Comparison of ENCODE assay signal across 16 cellular contexts in genomic region chr9:19145881-19146280, GRCh38. TPM values are rescaled to one million over a fixed set of nuclear protein-coding genes. Genes with fewer than 3 reads are reported as not detected.
DNase-seq lines count a peak whose midpoint lies in the region; ATAC-seq, FAIRE-seq and TF ChIP-seq lines count a peak whose summit lies in the region.
"Had no signal": no experiment of that assay in that cellular context is flagged by ENCODE, and none has a peak within 500 bp of the region (broad histone marks: within the 10 kb centered on the region; RNA-seq: fewer than 3 reads in every experiment).

No MANE protein-coding gene starts in this region.

- CTCF ChIA-PET in HepG2 (lab: Yijun Ruan, JAX; ENCODE audit: low intra/inter-chr PET ratio, low total read pairs) (no interaction called here), GM12878 (lab: Yijun Ruan, JAX) (no interaction called here)

- no peak for FAIRE-seq in HepG2 (lab: Jason Lieb, UNC)
- FAIRE-seq in GM12878 (lab: Jason Lieb, UNC) = no peak
- FAIRE-seq: A549, GM12892 had no signal

- H3K27ac ChIP-seq in liver (ENCODE audit: low read depth in 1 of 2, low read length in 2 of 2) (peak overlapping the region; percentile 45 to 92), HepG2 (ENCODE audit: extremely low read length, insufficient read depth, low read length) (no peak overlapping the region), GM12878 (ENCODE audit: control insufficient read depth, insufficient read depth) (no peak overlapping the region), subcutaneous abdominal adipose tissue (ENCODE audit: low read depth, low read length) (peak overlapping the region; percentile 84)
- H3K27ac ChIP-seq: A549, C4-2B had no signal

- RAD21 ChIA-PET in GM12878 (lab: Charles Lee; ENCODE audit: unreplicated experiment) = no interaction called here

- no peaks in the 10 kb centered on the region for H3K79me2 ChIP-seq in HepG2 (ENCODE audit: insufficient read depth, low read length)
- H3K79me2 ChIP-seq in GM12878 (ENCODE audit: control insufficient read depth, insufficient read depth, low read length) = no peaks in the 10 kb centered on the region

- WGBS in liver = 67% methylated on average over 5 of the region's 5 CpGs
- 68% methylated on average over 5 of the region's 5 CpGs for WGBS in HepG2 (ENCODE audit: low lambda C conversion rate)
- WGBS in GM12878 (ENCODE audit: insufficient coverage, insufficient replicate concordance, low lambda C conversion rate, missing lambda C conversion rate) = 55% methylated on average over 5 of the region's 5 CpGs

- H3K4me1 ChIP-seq in liver (ENCODE audit: control insufficient read depth in 4 of 4, insufficient read depth in 4 of 4, low read length in 3 of 4) = peaks cover 5 to 63% (median 23%) of the 10 kb centered on the region in 4 donors
- H3K4me1 ChIP-seq in HepG2 (ENCODE audit: insufficient read depth, low read length) = peaks cover 82% of the 10 kb centered on the region
- H3K4me1 ChIP-seq in GM12878 (ENCODE audit: control insufficient read depth, insufficient read depth, low read length) = no peaks in the 10 kb centered on the region
- H3K4me1 ChIP-seq in subcutaneous abdominal adipose tissue (ENCODE audit: control insufficient read depth in 5 of 5, insufficient read depth in 5 of 5, low read length in 5 of 5) = peaks cover 2 to 32% (median 12%) of the 10 kb centered on the region in 5 donors
- H3K4me1 ChIP-seq: BE2C had no signal

- SMC1A ChIA-PET in GM12878 (lab: Charles Lee; ENCODE audit: uncharacterized antibody, unreplicated experiment) = no interaction called here

- BruUV-seq in HepG2 (replicated peaks; lab: Mats Ljungman, UMichigan) (no TSS peak), GM12878 (replicated peaks; lab: Mats Ljungman, UMichigan) (no TSS peak)

- intact Hi-C loops in HepG2 (cut with micrococcal nuclease; ENCODE audit: unreplicated experiment) (no loop called here), GM12878 (cut with micrococcal nuclease; ENCODE audit: unreplicated experiment) (no loop called here)

- DNase-seq in HepG2 (ENCODE audit: low spot score) (no peak), NB4 (ENCODE audit: low read depth) (peak; percentile 55), GM12878 (ENCODE audit: low read depth, low spot score) (no peak), inferior parietal cortex (ENCODE audit: extremely low spot score) (no peak), NCI-H526 (lab: John Stamatoyannopoulos, UW) (no peak)
- no peak for DNase-seq in activated CD4-positive, alpha-beta T cell treated with anti-CD3 and anti-CD28 coated beads for 1 hour
- DNase-seq: BE2C; CD4-positive, alpha-beta memory T cell; DMS79; H7 had no signal

- H3K36me3 ChIP-seq in liver (ENCODE audit: control insufficient read depth in 4 of 4, insufficient read depth in 3 of 4, low read depth in 1 of 4, low read length in 3 of 4) (no peaks in the 10 kb centered on the region), HepG2 (replicated peaks in 1 of 2; ENCODE audit: control insufficient read depth in 1 of 2, insufficient read depth in 2 of 2, low read length in 2 of 2) (no peaks in the 10 kb centered on the region), GM12878 (ENCODE audit: control insufficient read depth in 2 of 2, insufficient read depth in 2 of 2, low read length in 1 of 2) (no peaks in the 10 kb centered on the region), subcutaneous abdominal adipose tissue (ENCODE audit: control insufficient read depth in 5 of 5, insufficient read depth in 5 of 5, low read length in 5 of 5) (no peaks in the 10 kb centered on the region)
- H3K36me3 ChIP-seq: BE2C had no signal

- no peaks in the 10 kb centered on the region for H3K9me3 ChIP-seq in liver (ENCODE audit: control insufficient read depth in 4 of 4, low read length in 3 of 4)
- H3K9me3 ChIP-seq in HepG2 (ENCODE audit: low read length) = no peaks in the 10 kb centered on the region
- no peaks in the 10 kb centered on the region for H3K9me3 ChIP-seq in GM12878 (replicated peaks; ENCODE audit: control insufficient read depth, insufficient read depth, low read length)
- H3K9me3 ChIP-seq in subcutaneous abdominal adipose tissue (ENCODE audit: control insufficient read depth in 5 of 5, low read length in 5 of 5) = no peaks in the 10 kb centered on the region
- H3K9me3 ChIP-seq: A549, BE2C had no signal

- ATAC-seq in HepG2 (no peak), GM12878 (0 out of 3 replicates have a peak, but pooled peaks have one; percentile 21)
- ATAC-seq: A549, GM23338 had no signal

- in situ Hi-C loops in HepG2 (cut with HindIII; ENCODE audit: extremely low pct_ligation_motif_present, low pct_unique_long_range_greater_than_20kb) (no loop called here), GM12878 (cut with MboI) (no loop called here)

- H2AFZ ChIP-seq in HepG2 (ENCODE audit: low read length) (no peak overlapping the region), GM12878 (ENCODE audit: control insufficient read depth, low read depth, low read length) (no peak overlapping the region)
- H2AFZ ChIP-seq: GM23338 had no signal

- TF ChIP-seq EP300 in HepG2 (IDR thresholded peaks at IDR 0.05; ENCODE audit: low read depth in 2 of 2, low read length in 2 of 2) (no peak), HepG2 (CRISPR knock-in tag; IDR thresholded peaks at IDR 0.05; ENCODE audit: borderline replicate concordance) (no peak), GM12878 (IDR thresholded peaks at IDR 0.05; ENCODE audit: borderline replicate concordance in 1 of 2, control insufficient read depth in 1 of 2, low read depth in 2 of 2, low read length in 2 of 2) (no peak)

- TF ChIP-seq RAD21 in liver (IDR thresholded peaks at IDR 0.05) (no peak), HepG2 (CRISPR knock-in tag; IDR thresholded peaks at IDR 0.05) (no peak), GM12878 (IDR thresholded peaks at IDR 0.05; ENCODE audit: insufficient read depth, low read depth, low read length) (no peak)

- TF ChIP-seq POLR2A in HepG2 (IDR thresholded peaks at IDR 0.05; ENCODE audit: insufficient read depth in 1 of 2, low read depth in 2 of 2, low read length in 2 of 2) (no peak), NB4 (IDR thresholded peaks at IDR 0.05; ENCODE audit: extremely low read depth, insufficient read length) (no peak), GM12878 (IDR thresholded peaks at IDR 0.05; ENCODE audit: low read depth, low read length) (no peak)

- no peaks in the 10 kb centered on the region for H3K27me3 ChIP-seq in liver (ENCODE audit: control insufficient read depth in 4 of 4, insufficient read depth in 4 of 4, low read length in 3 of 4)
- no peaks in the 10 kb centered on the region for H3K27me3 ChIP-seq in HepG2 (ENCODE audit: control insufficient read depth in 1 of 2, insufficient read depth in 2 of 2, low read length in 2 of 2)
- no peaks in the 10 kb centered on the region for H3K27me3 ChIP-seq in GM12878 (replicated peaks in 1 of 2; ENCODE audit: control insufficient read depth in 2 of 2, insufficient read depth in 2 of 2, low read length in 1 of 2)
- no peaks in the 10 kb centered on the region for H3K27me3 ChIP-seq in subcutaneous abdominal adipose tissue (ENCODE audit: control insufficient read depth in 5 of 5, insufficient read depth in 4 of 5, low read length in 5 of 5)
- H3K27me3 ChIP-seq: BE2C had no signal

- no peaks in the 10 kb centered on the region for H4K20me1 ChIP-seq in HepG2 (ENCODE audit: insufficient read depth, low read length)
- no peaks in the 10 kb centered on the region for H4K20me1 ChIP-seq in GM12878 (ENCODE audit: control insufficient read depth, insufficient read depth)

- H3K4me3 ChIP-seq in liver (ENCODE audit: low read depth in 1 of 3, low read length in 3 of 3) (no peak overlapping the region), HepG2 (replicated peaks in 1 of 3; ENCODE audit: insufficient read depth in 1 of 3, low read depth in 2 of 3, low read length in 3 of 3) (no peak overlapping the region), NB4 (ENCODE audit: low read depth, low read length) (no peak overlapping the region), GM12878 (no peak overlapping the region), subcutaneous abdominal adipose tissue (ENCODE audit: low read depth in 1 of 5, low read length in 5 of 5) (no peak overlapping the region)
- H3K4me3 ChIP-seq: A549, GM23338 had no signal

- TF ChIP-seq CTCF in liver (IDR thresholded peaks at IDR 0.05; ENCODE audit: low read depth, low read length, missing input control) (no peak), HepG2 (CRISPR knock-in tag; IDR thresholded peaks at IDR 0.05) (no peak), NB4 (IDR thresholded peaks at IDR 0.05; ENCODE audit: low read depth, low read length) (no peak), GM12878 (IDR thresholded peaks at IDR 0.05 in 2 of 3, conservative IDR thresholded peaks at IDR 0.05 in 1 of 3; ENCODE audit: control insufficient read depth in 2 of 3, extremely low read depth in 1 of 3, insufficient read depth in 1 of 3, low read depth in 3 of 3, low read length in 3 of 3) (no peak)

- no peak overlapping the region for H3K4me2 ChIP-seq in HepG2 (ENCODE audit: low read depth, low read length)
- no peak overlapping the region for H3K4me2 ChIP-seq in GM12878 (ENCODE audit: control insufficient read depth, insufficient read depth)
- H3K4me2 ChIP-seq: A549, GM23338 had no signal

- H3K9ac ChIP-seq in liver (ENCODE audit: low read depth in 1 of 2, low read length in 2 of 2) = no peak overlapping the region
- H3K9ac ChIP-seq in HepG2 (ENCODE audit: insufficient read depth, low read depth, low read length) = no peak overlapping the region; the same call in 1 of the 2 replicates
- H3K9ac ChIP-seq in GM12878 (ENCODE audit: control insufficient read depth, insufficient read depth, low read length) = no peak overlapping the region
- no peak overlapping the region for H3K9ac ChIP-seq in subcutaneous abdominal adipose tissue (ENCODE audit: low read length in 5 of 5)

- POLR2A ChIA-PET in HepG2 (lab: Yijun Ruan, JAX) (no interaction called here), GM12878 (lab: Charles Lee) (no interaction called here)

RNA-seq across cellular contexts. Expression of gene PLIN2, which starts 18.6 kb away (rescaled TPM):
- 100 to 1,000 TPM in 1 of 2 donors, 10 to 100 TPM in 1; 72.7 to 688 TPM for total RNA-seq in liver
- polyA plus RNA-seq in liver = 100 to 1,000 TPM; 344 to 513 TPM
- 173 and 246 TPM in 2 replicates for total RNA-seq in HepG2 (2016; rRNA removed; fragmentation: Illumina TruSeq; extraction: Trizol)
- total RNA-seq in HepG2 (2016; cell fraction: cytosol; rRNA removed; fragmentation: Illumina TruSeq; extraction: Trizol; ENCODE audit: low read depth) = 50.1 and 56.5 TPM in 2 replicates
- total RNA-seq in HepG2 (2016; cell fraction: insoluble cytoplasmic fraction; rRNA removed; fragmentation: Illumina TruSeq; extraction: Trizol) = 166 and 239 TPM in 2 replicates
- total RNA-seq in HepG2 (2016; cell fraction: membrane; rRNA removed; fragmentation: Illumina TruSeq; extraction: Trizol) = 84.9 and 96.5 TPM in 2 replicates
- total RNA-seq in HepG2 (2016; cell fraction: nucleus; rRNA removed; fragmentation: Illumina TruSeq; extraction: Trizol) = 91.2 and 93.1 TPM in 2 replicates
- 822 and 951 TPM in 2 replicates for polyA plus RNA-seq in HepG2 (2011; rRNA removed)
- polyA plus RNA-seq in HepG2 (2011; cell fraction: cytosol; rRNA removed) = 1,188 and 1,378 TPM in 2 replicates
- 444 and 605 TPM in 2 replicates for polyA plus RNA-seq in HepG2 (2011; cell fraction: nucleus; rRNA removed)
- polyA plus RNA-seq in HepG2 (2012) = 656 and 669 TPM in 2 replicates
- polyA plus RNA-seq in HepG2 (2016; cell fraction: cytosol; fragmentation: Illumina TruSeq; extraction: Trizol; ENCODE audit: low read depth) = 43.1 and 46.9 TPM in 2 replicates
- polyA plus RNA-seq in HepG2 (2016; cell fraction: insoluble cytoplasmic fraction; fragmentation: Illumina TruSeq; extraction: Trizol; ENCODE audit: low read depth) = 237 and 238 TPM in 2 replicates
- polyA plus RNA-seq in HepG2 (2016; cell fraction: membrane; fragmentation: Illumina TruSeq; extraction: Trizol; ENCODE audit: low read depth) = 58.7 and 59.1 TPM in 2 replicates
- 110 and 124 TPM in 2 replicates for polyA plus RNA-seq in HepG2 (2016; cell fraction: nucleus; fragmentation: Illumina TruSeq; extraction: Trizol; ENCODE audit: insufficient read depth, low read depth)
- polyA minus RNA-seq in HepG2 (2011; rRNA and poly(A)+ RNA removed; ENCODE audit: low replicate concordance) = 19.7 and 3,602 TPM in 2 replicates
- 634 and 723 TPM in 2 replicates for polyA minus RNA-seq in HepG2 (2011; cell fraction: cytosol; rRNA and poly(A)+ RNA removed)
- polyA minus RNA-seq in HepG2 (2011; cell fraction: nucleus; rRNA and poly(A)+ RNA removed) = 230 and 413 TPM in 2 replicates
- total RNA-seq in GM12878 (2013; cell fraction: nucleolus; rRNA removed) = 110 and 112 TPM in 2 replicates
- total RNA-seq in GM12878 (2014; rRNA removed) = 37.8 and 39.1 TPM in 2 replicates
- total RNA-seq in GM12878 (2014; rRNA removed; fragmentation: Illumina TruSeq; extraction: Trizol) = 39.3 and 40.0 TPM in 2 replicates
- 33.4 and 34.8 TPM in 2 replicates for total RNA-seq in GM12878 (2021)
- 46.4 TPM for polyA plus RNA-seq in GM12878 (2011; ENCODE audit: low read depth)
- 103 and 112 TPM in 2 replicates for polyA plus RNA-seq in GM12878 (2011; rRNA removed)
- 125 and 147 TPM in 2 replicates for polyA plus RNA-seq in GM12878 (2011; cell fraction: cytosol; rRNA removed)
- 53.3 and 64.9 TPM in 2 replicates for polyA plus RNA-seq in GM12878 (2011; cell fraction: nucleus; rRNA removed)
- 49.1 and 54.8 TPM in 2 replicates for polyA plus RNA-seq in GM12878 (2012)
- 43.4 and 52.9 TPM in 2 replicates for polyA plus RNA-seq in GM12878 (2014; fragmentation: Illumina TruSeq; extraction: Trizol)
- 10 to 100 TPM; 48.4 to 52.7 TPM for polyA plus RNA-seq in GM12878 (2014; fragmentation: Nextera tagmentation; extraction: Ambion mirVana)
- 31.2 and 34.8 TPM in 2 replicates for polyA plus RNA-seq in GM12878 (2014; rRNA removed)
- polyA plus RNA-seq in GM12878 (2016; fragmentation: Nextera tagmentation; extraction: Ambion mirVana) = 10 to 100 TPM; 45.5 to 46.8 TPM
- 212 and 253 TPM in 2 replicates for polyA minus RNA-seq in GM12878 (2011; rRNA and poly(A)+ RNA removed)
- 35.3 and 35.7 TPM in 2 replicates for polyA minus RNA-seq in GM12878 (2011; cell fraction: cytosol; rRNA and poly(A)+ RNA removed)
- polyA minus RNA-seq in GM12878 (2011; cell fraction: nucleus; rRNA and poly(A)+ RNA removed) = 42.0 and 47.9 TPM in 2 replicates

RNA-seq across cellular contexts. Expression of gene HAUS6, which starts 43.2 kb away (rescaled TPM):
- total RNA-seq in liver = 10 to 100 TPM in 1 of 2 donors, 1 to 10 TPM in 1; 7.0 to 10.1 TPM
- polyA plus RNA-seq in liver = 1 to 10 TPM; 1.9 to 4.2 TPM
- 31.1 and 51.3 TPM in 2 replicates for total RNA-seq in HepG2 (2016; rRNA removed; fragmentation: Illumina TruSeq; extraction: Trizol)
- total RNA-seq in HepG2 (2016; cell fraction: cytosol; rRNA removed; fragmentation: Illumina TruSeq; extraction: Trizol; ENCODE audit: low read depth) = 8.8 and 9.4 TPM in 2 replicates
- 28.3 and 49.0 TPM in 2 replicates for total RNA-seq in HepG2 (2016; cell fraction: insoluble cytoplasmic fraction; rRNA removed; fragmentation: Illumina TruSeq; extraction: Trizol)
- total RNA-seq in HepG2 (2016; cell fraction: membrane; rRNA removed; fragmentation: Illumina TruSeq; extraction: Trizol) = 13.2 and 16.4 TPM in 2 replicates
- total RNA-seq in HepG2 (2016; cell fraction: nucleus; rRNA removed; fragmentation: Illumina TruSeq; extraction: Trizol) = 28.7 and 30.6 TPM in 2 replicates
- 6.2 and 9.8 TPM in 2 replicates for polyA plus RNA-seq in HepG2 (2011; rRNA removed)
- polyA plus RNA-seq in HepG2 (2011; cell fraction: cytosol; rRNA removed) = 3.9 and 4.5 TPM in 2 replicates
- 5.5 and 6.2 TPM in 2 replicates for polyA plus RNA-seq in HepG2 (2011; cell fraction: nucleus; rRNA removed)
- polyA plus RNA-seq in HepG2 (2012) = 8.1 and 13.3 TPM in 2 replicates
- 0.77 and 1.1 TPM in 2 replicates for polyA plus RNA-seq in HepG2 (2016; cell fraction: cytosol; fragmentation: Illumina TruSeq; extraction: Trizol; ENCODE audit: low read depth)
- 25.0 and 27.9 TPM in 2 replicates for polyA plus RNA-seq in HepG2 (2016; cell fraction: insoluble cytoplasmic fraction; fragmentation: Illumina TruSeq; extraction: Trizol; ENCODE audit: low read depth)
- 3.1 and 3.4 TPM in 2 replicates for polyA plus RNA-seq in HepG2 (2016; cell fraction: membrane; fragmentation: Illumina TruSeq; extraction: Trizol; ENCODE audit: low read depth)
- 36.4 and 41.0 TPM in 2 replicates for polyA plus RNA-seq in HepG2 (2016; cell fraction: nucleus; fragmentation: Illumina TruSeq; extraction: Trizol; ENCODE audit: insufficient read depth, low read depth)
- polyA minus RNA-seq in HepG2 (2011; rRNA and poly(A)+ RNA removed; ENCODE audit: low replicate concordance) = 10.4 and 16.3 TPM in 2 replicates
- 9.9 and 12.0 TPM in 2 replicates for polyA minus RNA-seq in HepG2 (2011; cell fraction: cytosol; rRNA and poly(A)+ RNA removed)
- polyA minus RNA-seq in HepG2 (2011; cell fraction: nucleus; rRNA and poly(A)+ RNA removed) = 21.0 and 21.8 TPM in 2 replicates
- 33.5 and 34.2 TPM in 2 replicates for total RNA-seq in GM12878 (2013; cell fraction: nucleolus; rRNA removed)
- total RNA-seq in GM12878 (2014; rRNA removed) = 17.1 and 22.3 TPM in 2 replicates
- total RNA-seq in GM12878 (2014; rRNA removed; fragmentation: Illumina TruSeq; extraction: Trizol) = 26.4 and 26.8 TPM in 2 replicates
- 17.4 and 18.0 TPM in 2 replicates for total RNA-seq in GM12878 (2021)
- polyA plus RNA-seq in GM12878 (2011; ENCODE audit: low read depth) = 3.9 TPM
- 17.5 and 29.3 TPM in 2 replicates for polyA plus RNA-seq in GM12878 (2011; rRNA removed)
- polyA plus RNA-seq in GM12878 (2011; cell fraction: cytosol; rRNA removed) = 6.3 and 6.9 TPM in 2 replicates
- polyA plus RNA-seq in GM12878 (2011; cell fraction: nucleus; rRNA removed) = 11.7 and 12.4 TPM in 2 replicates
- 6.0 and 9.0 TPM in 2 replicates for polyA plus RNA-seq in GM12878 (2012)
- 19.5 and 26.5 TPM in 2 replicates for polyA plus RNA-seq in GM12878 (2014; fragmentation: Illumina TruSeq; extraction: Trizol)
- 1 to 10 TPM; 7.1 to 8.4 TPM for polyA plus RNA-seq in GM12878 (2014; fragmentation: Nextera tagmentation; extraction: Ambion mirVana)
- 10.2 and 11.9 TPM in 2 replicates for polyA plus RNA-seq in GM12878 (2014; rRNA removed)
- 10 to 100 TPM; 13.0 to 14.9 TPM for polyA plus RNA-seq in GM12878 (2016; fragmentation: Nextera tagmentation; extraction: Ambion mirVana)
- 14.2 and 18.7 TPM in 2 replicates for polyA minus RNA-seq in GM12878 (2011; rRNA and poly(A)+ RNA removed)
- 6.1 and 7.7 TPM in 2 replicates for polyA minus RNA-seq in GM12878 (2011; cell fraction: cytosol; rRNA and poly(A)+ RNA removed)
- polyA minus RNA-seq in GM12878 (2011; cell fraction: nucleus; rRNA and poly(A)+ RNA removed) = 9.3 and 14.4 TPM in 2 replicates

Comparison
In these comparisons a context has a peak if more than half of its experiments do, and no peak if none do; other contexts are left out.
1. H3K27ac ChIP-seq: peak in liver (2 of 2) and subcutaneous abdominal adipose tissue (single experiment); none in HepG2 (single experiment) and GM12878 (single experiment).